ENCODE assay signal across 11 cellular contexts in genomic region chr5:72141440-72142271, GRCh38. TPM values are rescaled to one million over a fixed set of nuclear protein-coding genes. Genes with fewer than 3 reads are reported as not detected.
DNase-seq lines count a peak whose midpoint lies in the region; ATAC-seq lines count a peak whose summit lies in the region.
"Had no signal": no experiment of that assay in that cellular context is flagged by ENCODE, and none has a peak within 500 bp of the region (broad histone marks: within the 10 kb centered on the region; RNA-seq: fewer than 3 reads in every experiment).

No MANE protein-coding gene starts in this region.

- no peak for ATAC-seq in HG03342 (IDR thresholded peaks at IDR 0.05; ENCODE audit: unreplicated experiment)

- intact Hi-C loops in posterior vena cava (cut with DNase I): loop anchor here in 1 of 2 donors (10.0 kb wide), 1 partner anchor 163 kb away; no protein-coding TSS in a partner anchor

- WGBS in adipose tissue, 3 donors: 47 to 76% (median 55%) methylated on average over 6 of the region's 6 CpGs

- peak; percentile 98 for DNase-seq in EH (ENCODE audit: low read depth)
- peak; percentile 84 for DNase-seq in glomerular visceral epithelial cell (ENCODE audit: extremely low spot score)
- DNase-seq in renal cortical epithelial cell (ENCODE audit: low read depth): peak; percentile 95
- DNase-seq in posterior vena cava (ENCODE audit: low spot score): no peak
- no peak for DNase-seq in NCI-H2107 (lab: John Stamatoyannopoulos, UW)
- no peak for DNase-seq in NCI-H748 (lab: John Stamatoyannopoulos, UW; ENCODE audit: unreplicated experiment)
- DNase-seq: DMS79 treated with DMSO at 0.1 percent for 48 hours, T1000 had no signal

- peak overlapping the region; percentile 58 for H3K27ac ChIP-seq in adipose tissue (ENCODE audit: low read depth, low read length)
- H3K27ac ChIP-seq: parathyroid adenoma had no signal

RNA-seq across cellular contexts. Expression of gene MAP1B, which starts 34.4 kb away (rescaled TPM):
- polyA plus RNA-seq in adipose tissue: 10 to 100 TPM in 2 of 3 donors, 1 to 10 TPM in 1; 1.4 to 21.9 (median 11.3) TPM
- total RNA-seq in renal cortical epithelial cell: 91.0 and 156 TPM in 2 replicates
- total RNA-seq in posterior vena cava: 100 to 1,000 TPM; 437 to 479 TPM

Comparison
In these comparisons a context has a peak if more than half of its experiments do, and no peak if none do; other contexts are left out.
1. DNase-seq: peak in EH (single experiment), glomerular visceral epithelial cell (single experiment) and renal cortical epithelial cell (single experiment); none in posterior vena cava (single experiment), NCI-H2107 (single experiment) and NCI-H748 (single experiment).